8 cellular contexts compared by ENCODE assay signal in genomic region chr6:31581511-31582229, GRCh38. TPM values are rescaled to one million over a fixed set of nuclear protein-coding genes. Genes with fewer than 3 reads are reported as not detected.
DNase-seq lines count a peak whose midpoint lies in the region; ATAC-seq, FAIRE-seq and TF ChIP-seq lines count a peak whose summit lies in the region.

No MANE protein-coding gene starts in this region.

- H3K27me3 Mint-ChIP-seq in nephron progenitor cell (ENCODE audit: low read depth, poor library complexity): peaks cover 35% of the 10 kb centered on the region

- ATAC-seq in RWPE2 (ENCODE audit: low read depth) (no peak), HG02981 (IDR thresholded peaks at IDR 0.05; ENCODE audit: unreplicated experiment) (no peak)

- H3K27ac Mint-ChIP-seq in nephron progenitor cell: no peak overlapping the region

- H3K9me3 ChIP-seq in RWPE2 (ENCODE audit: severe bottlenecking): no peaks in the 10 kb centered on the region
- H3K9me3 ChIP-seq in endothelial cell of umbilical vein (replicated peaks; ENCODE audit: control insufficient read depth, insufficient read depth, low read length): no peaks in the 10 kb centered on the region

- intact Hi-C loops in endothelial cell of umbilical vein (cut with micrococcal nuclease): loop anchor here (1.0 kb wide), 3 partner anchors 17 to 30 kb away; no protein-coding TSS in a partner anchor

- H3K9me3 Mint-ChIP-seq in nephron progenitor cell: no peaks in the 10 kb centered on the region

- TF ChIP-seq POLR2A in endothelial cell of umbilical vein (IDR thresholded peaks at IDR 0.05; ENCODE audit: low read depth, low read length): peak; percentile 43

- POLR2A ChIA-PET in endothelial cell of umbilical vein (lab: Charles Lee): interaction anchor here (1.4 kb wide), 1 partner anchor 39 kb away, joined by 3 read pairs; the partner anchor contains the start of gene PRRC2A

- H3K4me1 Mint-ChIP-seq in nephron progenitor cell: peaks cover 43% of the 10 kb centered on the region

- H2AFZ ChIP-seq in endothelial cell of umbilical vein (ENCODE audit: low read depth, low read length): peak overlapping the region; percentile 40

- peak overlapping the region; percentile 78 for H3K4me2 ChIP-seq in endothelial cell of umbilical vein (ENCODE audit: insufficient read depth, low read length)

- FAIRE-seq in endothelial cell of umbilical vein (lab: Jason Lieb, UNC): peak; percentile 67

- H3K9ac ChIP-seq in endothelial cell of umbilical vein (replicated peaks; ENCODE audit: extremely low read depth, insufficient read depth, low read length): peak overlapping the region; percentile 71

- peaks cover 12% of the 10 kb centered on the region for H3K4me1 ChIP-seq in RWPE2 (ENCODE audit: insufficient read depth, poor library complexity, severe bottlenecking)
- peaks cover 16% of the 10 kb centered on the region for H3K4me1 ChIP-seq in endothelial cell of umbilical vein (ENCODE audit: control insufficient read depth, extremely low read depth, insufficient read depth, low read length)

- H3K9me1 ChIP-seq in endothelial cell of umbilical vein (replicated peaks; ENCODE audit: control insufficient read depth, extremely low read depth, insufficient read depth, low read length): no peaks in the 10 kb centered on the region

- H3K36me3 ChIP-seq in RWPE2 (ENCODE audit: low read depth): no peaks in the 10 kb centered on the region
- no peaks in the 10 kb centered on the region for H3K36me3 ChIP-seq in endothelial cell of umbilical vein (ENCODE audit: control insufficient read depth in 2 of 2, extremely low read depth in 1 of 2, insufficient read depth in 2 of 2, low read length in 2 of 2)

- DNase-seq in ELF-1 (ENCODE audit: low read depth, low spot score) (peak; percentile 30), RWPE2 (ENCODE audit: low spot score) (no peak), endothelial cell of umbilical vein (ENCODE audit: low read depth, low spot score) (no peak), nephron progenitor cell (peak; percentile 21), HT-29 (ENCODE audit: low spot score) (no peak), DMS79 treated with DMSO at 0.1 percent for 48 hours (lab: John Stamatoyannopoulos, UW) (no peak)
- DNase-seq in NK-92 treated with Interleukin-12 subunit alpha and Interleukin-12 subunit beta, amount 100 ng/mL, for 24 hours (lab: John Stamatoyannopoulos, UW): no peak

- H3K27me3 ChIP-seq in RWPE2 (ENCODE audit: insufficient read depth, poor library complexity, severe bottlenecking): no peaks in the 10 kb centered on the region
- no peaks in the 10 kb centered on the region for H3K27me3 ChIP-seq in endothelial cell of umbilical vein (ENCODE audit: control insufficient read depth in 2 of 2, insufficient read depth in 2 of 2, low read length in 2 of 2)

- TF ChIP-seq CTCF in RWPE2 (IDR thresholded peaks at IDR 0.05; ENCODE audit: poor library complexity, severe bottlenecking) (no peak), endothelial cell of umbilical vein (IDR thresholded peaks at IDR 0.05; ENCODE audit: extremely low read depth in 1 of 2, insufficient read depth in 1 of 2, low read depth in 1 of 2, low read length in 2 of 2) (no peak), nephron progenitor cell (IDR thresholded peaks at IDR 0.05) (no peak)

- CTCF ChIA-PET in endothelial cell of umbilical vein (lab: Charles Lee): interaction anchor here (1.2 to 32.6 kb wide), 4 partner anchors 14 to 50 kb away, joined by 5 to 1517 read pairs (median 146); partner anchors contain the start of genes ATP6V1G2, DDX39B, NCR3 and NFKBIL1

- H3K4me3 ChIP-seq in RWPE2 (ENCODE audit: severe bottlenecking) (peak overlapping the region; percentile 52), endothelial cell of umbilical vein (replicated peaks in 1 of 3; ENCODE audit: insufficient read depth in 1 of 3, low read depth in 1 of 3, low read length in 3 of 3) (peak overlapping the region; percentile 56 to 71 (median 70))

- H3K79me2 ChIP-seq in endothelial cell of umbilical vein (ENCODE audit: control insufficient read depth, insufficient read depth, low read length): peaks cover 10% of the 10 kb centered on the region

- H3K27ac ChIP-seq in RWPE2 (ENCODE audit: poor library complexity, severe bottlenecking) (no peak overlapping the region), endothelial cell of umbilical vein (ENCODE audit: insufficient read depth, low read depth, low read length) (peak overlapping the region; percentile 55)

- H3K36me3 Mint-ChIP-seq in nephron progenitor cell (ENCODE audit: low read depth): no peaks in the 10 kb centered on the region

- BruUV-seq in endothelial cell of umbilical vein (replicated peaks; lab: Mats Ljungman, UMichigan): no TSS peak

- peak overlapping the region; percentile 98 for H3K4me3 Mint-ChIP-seq in nephron progenitor cell

- dilution Hi-C loops in endothelial cell of umbilical vein (cut with MboI; ENCODE audit: extremely low pct_ligation_motif_present, low sequenced_read_pairs): no loop called here

- H4K20me1 ChIP-seq in endothelial cell of umbilical vein (replicated peaks; ENCODE audit: control insufficient read depth, extremely low read depth, insufficient read depth, low read length): no peaks in the 10 kb centered on the region

TF ChIP-seq in endothelial cell of umbilical vein, 7 proteins besides CTCF, POLR2A, EP300 and RAD21:
- TF ChIP-seq, protein P1, sequence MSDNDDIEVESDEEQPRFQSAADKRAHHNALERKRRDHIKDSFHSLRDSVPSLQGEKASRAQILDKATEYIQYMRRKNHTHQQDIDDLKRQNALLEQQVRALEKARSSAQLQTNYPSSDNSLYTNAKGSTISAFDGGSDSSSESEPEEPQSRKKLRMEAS (IDR thresholded peaks at IDR 0.05; ENCODE audit: insufficient read depth, insufficient read length): no peak
- TF ChIP-seq EZH2 (IDR thresholded peaks at IDR 0.05; ENCODE audit: borderline replicate concordance, low read depth, low read length, severe bottlenecking): no peak

RNA-seq across cellular contexts. Expression of gene LTB, which starts 0.6 kb away (rescaled TPM):
- total RNA-seq in endothelial cell of umbilical vein: 1.2 and 1.3 TPM in 2 replicates
- polyA plus RNA-seq in endothelial cell of umbilical vein: 1.8 and 2.1 TPM in 2 replicates
- 0.72 and 1.8 TPM in 2 replicates for polyA plus RNA-seq in endothelial cell of umbilical vein (2011; cell fraction: cytosol; rRNA removed)
- 0.31 and 0.61 TPM in 2 replicates for polyA plus RNA-seq in endothelial cell of umbilical vein (2011; cell fraction: nucleus; rRNA removed)
- polyA plus RNA-seq in endothelial cell of umbilical vein (2012): 1.6 and 2.1 TPM in 2 replicates
- not detected in 2 replicates for polyA minus RNA-seq in endothelial cell of umbilical vein
- not detected for polyA minus RNA-seq in endothelial cell of umbilical vein (2011; cell fraction: cytosol; rRNA and poly(A)+ RNA removed)
- not detected in 2 replicates for polyA minus RNA-seq in endothelial cell of umbilical vein (2011; cell fraction: nucleus; rRNA and poly(A)+ RNA removed)
- total RNA-seq in HT-29 (2014; rRNA removed; shearing (Covaris generic)): 0.13 TPM in 1 of 2 replicates, not detected in the other

RNA-seq across cellular contexts. Expression of gene LST1, which starts 4.4 kb away (rescaled TPM):
- total RNA-seq in endothelial cell of umbilical vein: 1.00 and 2.0 TPM in 2 replicates
- polyA plus RNA-seq in endothelial cell of umbilical vein: 1.1 and 1.8 TPM in 2 replicates
- 0.65 and 1.8 TPM in 2 replicates for polyA plus RNA-seq in endothelial cell of umbilical vein (2011; cell fraction: cytosol; rRNA removed)
- 0.81 and 1.2 TPM in 2 replicates for polyA plus RNA-seq in endothelial cell of umbilical vein (2011; cell fraction: nucleus; rRNA removed)
- 0.59 and 0.76 TPM in 2 replicates for polyA plus RNA-seq in endothelial cell of umbilical vein (2012)
- polyA minus RNA-seq in endothelial cell of umbilical vein: 1.2 TPM in 1 of 2 replicates, not detected in the other
- not detected for polyA minus RNA-seq in endothelial cell of umbilical vein (2011; cell fraction: cytosol; rRNA and poly(A)+ RNA removed)
- not detected in 2 replicates for polyA minus RNA-seq in endothelial cell of umbilical vein (2011; cell fraction: nucleus; rRNA and poly(A)+ RNA removed)
- total RNA-seq in HT-29 (2014; rRNA removed; shearing (Covaris generic)): not detected in 2 replicates

RNA-seq across cellular contexts. Expression of gene TNF, which starts 6.3 kb away (rescaled TPM):
- total RNA-seq in endothelial cell of umbilical vein: not detected in 2 replicates
- polyA plus RNA-seq in endothelial cell of umbilical vein: not detected in 2 replicates
- not detected in 2 replicates for polyA plus RNA-seq in endothelial cell of umbilical vein (2011; cell fraction: cytosol; rRNA removed)
- polyA plus RNA-seq in endothelial cell of umbilical vein (2011; cell fraction: nucleus; rRNA removed): not detected in 2 replicates
- polyA plus RNA-seq in endothelial cell of umbilical vein (2012): not detected in 2 replicates
- not detected in 2 replicates for polyA minus RNA-seq in endothelial cell of umbilical vein
- not detected for polyA minus RNA-seq in endothelial cell of umbilical vein (2011; cell fraction: cytosol; rRNA and poly(A)+ RNA removed)
- not detected in 2 replicates for polyA minus RNA-seq in endothelial cell of umbilical vein (2011; cell fraction: nucleus; rRNA and poly(A)+ RNA removed)
- 0.08 TPM in 1 of 2 replicates, not detected in the other for total RNA-seq in HT-29 (2014; rRNA removed; shearing (Covaris generic))

RNA-seq across cellular contexts. Expression of gene LTA, which starts 9.6 kb away (rescaled TPM):
- total RNA-seq in endothelial cell of umbilical vein: 0.46 TPM in 1 of 2 replicates, not detected in the other
- 0.08 TPM in 1 of 2 replicates, not detected in the other for polyA plus RNA-seq in endothelial cell of umbilical vein
- 0.08 TPM in 1 of 2 replicates, not detected in the other for polyA plus RNA-seq in endothelial cell of umbilical vein (2011; cell fraction: cytosol; rRNA removed)
- polyA plus RNA-seq in endothelial cell of umbilical vein (2011; cell fraction: nucleus; rRNA removed): 0.13 and 0.15 TPM in 2 replicates
- polyA plus RNA-seq in endothelial cell of umbilical vein (2012): not detected in 2 replicates
- 0.27 TPM in 1 of 2 replicates, not detected in the other for polyA minus RNA-seq in endothelial cell of umbilical vein
- polyA minus RNA-seq in endothelial cell of umbilical vein (2011; cell fraction: cytosol; rRNA and poly(A)+ RNA removed): not detected
- polyA minus RNA-seq in endothelial cell of umbilical vein (2011; cell fraction: nucleus; rRNA and poly(A)+ RNA removed): not detected in 2 replicates
- total RNA-seq in HT-29 (2014; rRNA removed; shearing (Covaris generic)): not detected in 2 replicates

RNA-seq across cellular contexts. Expression of gene NCR3, which starts 11.1 kb away (rescaled TPM):
- total RNA-seq in endothelial cell of umbilical vein: not detected in 2 replicates
- not detected in 2 replicates for polyA plus RNA-seq in endothelial cell of umbilical vein
- polyA plus RNA-seq in endothelial cell of umbilical vein (2011; cell fraction: cytosol; rRNA removed): not detected in 2 replicates
- polyA plus RNA-seq in endothelial cell of umbilical vein (2011; cell fraction: nucleus; rRNA removed): not detected in 2 replicates
- not detected in 2 replicates for polyA plus RNA-seq in endothelial cell of umbilical vein (2012)
- not detected in 2 replicates for polyA minus RNA-seq in endothelial cell of umbilical vein
- not detected for polyA minus RNA-seq in endothelial cell of umbilical vein (2011; cell fraction: cytosol; rRNA and poly(A)+ RNA removed)
- polyA minus RNA-seq in endothelial cell of umbilical vein (2011; cell fraction: nucleus; rRNA and poly(A)+ RNA removed): not detected in 2 replicates
- not detected in 2 replicates for total RNA-seq in HT-29 (2014; rRNA removed; shearing (Covaris generic))

Comparison
In these comparisons a context has a peak if more than half of its experiments do, and no peak if none do; other contexts are left out.
1. DNase-seq: peak in ELF-1 (single experiment) and nephron progenitor cell (single experiment); none in RWPE2 (single experiment), endothelial cell of umbilical vein (single experiment), HT-29 (single experiment), DMS79 treated with DMSO at 0.1 percent for 48 hours (single experiment) and NK-92 treated with Interleukin-12 subunit alpha and Interleukin-12 subunit beta, amount 100 ng/mL, for 24 hours (single experiment).